In the genomic region with DNA sequence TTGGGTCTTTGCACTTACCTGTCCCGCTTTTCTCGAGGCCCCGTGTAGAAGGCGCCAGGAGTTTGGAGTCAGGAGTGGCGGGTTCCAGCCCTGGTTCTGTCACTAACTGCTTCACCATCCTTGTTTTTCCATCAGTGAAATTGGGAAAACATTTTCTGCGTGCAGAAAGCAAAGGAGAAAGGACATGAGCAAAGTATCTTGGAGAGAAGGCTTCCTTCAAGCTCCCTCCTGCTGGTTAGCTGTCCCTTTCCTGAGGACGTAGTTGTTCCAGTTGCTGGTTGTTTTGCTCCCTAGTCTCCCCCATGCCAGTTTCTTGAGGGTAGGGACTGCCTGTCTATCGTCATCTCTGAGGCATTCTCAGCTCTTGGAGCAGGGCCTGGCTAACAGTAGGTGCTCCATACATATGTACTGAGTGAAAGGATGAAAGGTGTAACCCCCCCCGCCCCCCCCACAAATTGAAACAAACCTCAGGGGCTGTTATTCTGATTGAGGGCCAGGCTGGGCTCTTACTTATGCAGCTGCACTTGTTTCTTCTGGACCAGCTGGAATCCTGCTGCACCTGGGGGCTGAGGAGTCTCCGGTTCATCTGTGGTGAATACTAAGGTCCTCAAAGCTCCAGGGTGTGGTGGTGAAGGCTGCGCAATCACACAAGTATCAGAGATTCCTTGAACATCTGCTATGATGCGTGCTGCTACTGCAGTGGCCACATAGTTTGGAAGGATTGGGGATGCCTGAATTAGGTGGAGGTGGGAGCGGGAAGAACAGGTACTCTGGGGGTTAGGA, we compare ENCODE assay signal across 8 cellular contexts.
A peak's percentile ranks its signal among the peaks of the same experiment; 100 is the strongest.
DNase-seq lines count a peak whose midpoint lies in the region; ATAC-seq and TF ChIP-seq lines count a peak whose summit lies in the region.

No MANE protein-coding gene starts in this region.

- H3K4me3 ChIP-seq in MM.1S (ENCODE audit: low read length) (peak overlapping the region; percentile 70; the same call in 1 of the 2 replicates), duodenal mucosa (ENCODE audit: low read depth in 1 of 2, low read length in 2 of 2) (peak overlapping the region; percentile 84 to 86), neuron (ENCODE audit: low read length) (peak overlapping the region; percentile 76)

- ATAC-seq in GM18909 (IDR thresholded peaks at IDR 0.05; ENCODE audit: poor library complexity, unreplicated experiment) = peak; percentile 8

- no peaks in the 10 kb centered on the region for H3K79me2 ChIP-seq in MM.1S (ENCODE audit: low read length)

- in situ Hi-C loops in GM13976 (cut with MboI; ENCODE audit: low sequenced_read_pairs, unreplicated experiment) = loop anchor here (25.0 kb wide), 1 partner anchor 383 kb away; a partner anchor contains a TSS

- no peaks in the 10 kb centered on the region for H3K4me1 ChIP-seq in MM.1S (ENCODE audit: low read length)
- peaks cover 48 to 63% of the 10 kb centered on the region in 2 donors for H3K4me1 ChIP-seq in duodenal mucosa (ENCODE audit: control insufficient read depth in 1 of 2, insufficient read depth in 2 of 2, low read length in 2 of 2)
- peaks cover 10% of the 10 kb centered on the region for H3K4me1 ChIP-seq in neuron (ENCODE audit: insufficient read depth, low read length)

- H3K27me3 ChIP-seq in MM.1S (replicated peaks; ENCODE audit: insufficient read depth, low read length) (peaks cover 6% of the 10 kb centered on the region; the same call in 1 of the 2 replicates), duodenal mucosa (ENCODE audit: control insufficient read depth in 1 of 2, insufficient read depth in 2 of 2, low read length in 2 of 2) (peaks cover 0 to 3% of the 10 kb centered on the region in 2 donors), neuron (ENCODE audit: insufficient read depth, low read length) (no peaks in the 10 kb centered on the region)

- no peaks in the 10 kb centered on the region for H3K36me3 ChIP-seq in MM.1S (replicated peaks; ENCODE audit: insufficient read depth, low read length)
- no peaks in the 10 kb centered on the region for H3K36me3 ChIP-seq in duodenal mucosa (ENCODE audit: control insufficient read depth in 1 of 2, insufficient read depth in 2 of 2, low read length in 2 of 2)
- H3K36me3 ChIP-seq in neuron (ENCODE audit: insufficient read depth, low read length) = no peaks in the 10 kb centered on the region

- no peaks in the 10 kb centered on the region for H3K9me3 ChIP-seq in MM.1S (replicated peaks; ENCODE audit: insufficient read depth, low read length)
- H3K9me3 ChIP-seq in duodenal mucosa (ENCODE audit: control insufficient read depth in 1 of 2, low read length in 2 of 2) = no peaks in the 10 kb centered on the region
- H3K9me3 ChIP-seq in neuron (ENCODE audit: low read length) = no peaks in the 10 kb centered on the region

- DNase-seq in MM.1S (no peak), activated gamma-delta T cell (lab: John Stamatoyannopoulos, UW) (no peak), iPS-NIHi7 (ENCODE audit: extremely low spot score) (no peak), GM13976 (ENCODE audit: low spot score) (no peak), DMS 273 treated with DMSO at 0.1 percent for 48 hours (lab: John Stamatoyannopoulos, UW) (no peak)

- H4K20me1 ChIP-seq in MM.1S (ENCODE audit: insufficient read depth, low read length) = no peaks in the 10 kb centered on the region

- H3K27ac ChIP-seq in MM.1S (ENCODE audit: low read length) (no peak overlapping the region), duodenal mucosa (ENCODE audit: low read depth, low read length) (peak overlapping the region; percentile 77)

- no peaks in the 10 kb centered on the region for H3K9me2 ChIP-seq in MM.1S (replicated peaks; ENCODE audit: insufficient read depth, low read length)

- H3F3A ChIP-seq in MM.1S (ENCODE audit: insufficient read depth, low read length) = no peaks in the 10 kb centered on the region

- H2AFZ ChIP-seq in MM.1S (ENCODE audit: low read length) = peak overlapping the region; percentile 95
- H2AFZ ChIP-seq in neuron (ENCODE audit: low read depth, low read length) = peak overlapping the region; percentile 58

- H3K9ac ChIP-seq in MM.1S (ENCODE audit: low read length) (no peak overlapping the region), duodenal mucosa (ENCODE audit: low read depth in 1 of 2, low read length in 2 of 2) (peak overlapping the region; percentile 74 to 89)

- TF ChIP-seq CTCF in MM.1S (IDR thresholded peaks at IDR 0.05; ENCODE audit: low read length) = no peak
- no peak for TF ChIP-seq CTCF in GM13976 (IDR thresholded peaks at IDR 0.05; ENCODE audit: borderline replicate concordance, control extremely low read depth, extremely low read depth, insufficient read depth, missing control alignments)

- peak overlapping the region; percentile 92; the same call in 1 of the 2 replicates for H3K4me2 ChIP-seq in MM.1S (ENCODE audit: low read depth, low read length)
